Comparison of ENCODE assay signal across 26 cellular contexts in genomic region chr15:71409541-71409940, GRCh38.
DNase-seq lines count a peak whose midpoint lies in the region; ATAC-seq, FAIRE-seq and TF ChIP-seq lines count a peak whose summit lies in the region.
"Had no signal": no experiment of that assay in that cellular context is flagged by ENCODE, and none has a peak within 500 bp of the region (broad histone marks: within the 10 kb centered on the region; RNA-seq: fewer than 3 reads in every experiment).

No MANE protein-coding gene starts in this region.

- peak; percentile 1 for DNase-seq in CD1c-positive myeloid dendritic cell (ENCODE audit: extremely low spot score)
- DNase-seq in endothelial cell of umbilical vein (ENCODE audit: low read depth, low spot score): peak; percentile 17
- peak; percentile 17 for DNase-seq in renal cortical epithelial cell (ENCODE audit: low read depth)
- no peak for DNase-seq in right lobe of liver
- no peak for DNase-seq in central memory CD4-positive, alpha-beta T cell
- no peak for DNase-seq in SIG-M5 treated with dmso at 0.1 percent for 504 hours (lab: John Stamatoyannopoulos, UW; ENCODE audit: unreplicated experiment)
- DNase-seq: activated CD4-positive, alpha-beta T cell treated with anti-CD3 and anti-CD28 coated beads for 1 hour; activated effector memory CD4-positive, alpha-beta T cell treated with Interleukin-2 at 50 U/mL for 16 hours; activated naive CD8-positive, alpha-beta T cell treated with anti-CD3 and anti-CD28 coated beads for 36 hours; Calu3; caudate nucleus; DMS79 treated with DMSO at 0.1 percent for 48 hours; dorsolateral prefrontal cortex; IMR-90; NCI-H2081; NCI-H345; NCI-H748 treated with DMSO at 0.1 percent for 48 hours; retina; small intestine; stimulated activated naive CD8-positive, alpha-beta T cell treated with anti-CD3 and anti-CD28 coated beads, Interleukin-15, amount 100 ng/mL, for 72 hours; trophoblast cell had no signal

- no peaks in the 10 kb centered on the region for H3F3A ChIP-seq in Loucy (ENCODE audit: low read depth)

- BruUV-seq in endothelial cell of umbilical vein (replicated peaks; lab: Mats Ljungman, UMichigan): no TSS peak

- H3K4me1 ChIP-seq in Loucy (ENCODE audit: insufficient read depth, low read length, poor library complexity, severe bottlenecking) (peaks cover 16% of the 10 kb centered on the region), endothelial cell of umbilical vein (ENCODE audit: control insufficient read depth, extremely low read depth, insufficient read depth, low read length) (peaks cover 3% of the 10 kb centered on the region), right lobe of liver (peaks cover 0 to 14% (median 3%) of the 10 kb centered on the region in 4 donors)

- no peak overlapping the region for H3K27ac ChIP-seq in endothelial cell of umbilical vein (ENCODE audit: insufficient read depth, low read depth, low read length)
- no peak overlapping the region for H3K27ac ChIP-seq in right lobe of liver
- H3K27ac ChIP-seq: dorsolateral prefrontal cortex had no signal

- H4K20me1 ChIP-seq in Loucy (ENCODE audit: insufficient read depth, low read length, poor library complexity, severe bottlenecking): no peaks in the 10 kb centered on the region
- no peaks in the 10 kb centered on the region for H4K20me1 ChIP-seq in endothelial cell of umbilical vein (replicated peaks; ENCODE audit: control insufficient read depth, extremely low read depth, insufficient read depth, low read length)

- H3K9ac ChIP-seq in Loucy (ENCODE audit: low read depth, low read length, poor library complexity, severe bottlenecking) (no peak overlapping the region), endothelial cell of umbilical vein (replicated peaks; ENCODE audit: extremely low read depth, insufficient read depth, low read length) (no peak overlapping the region)

- CTCF ChIA-PET in endothelial cell of umbilical vein (lab: Charles Lee): interaction anchor here (0.7 to 1.2 kb wide), 2 partner anchors 19 to 20 kb away, joined by 3 read pairs; no protein-coding TSS in a partner anchor

- 57% methylated on average over 1 of the region's 1 CpG for WGBS in right lobe of liver (ENCODE audit: insufficient coverage, low coverage, low lambda C conversion rate, missing lambda C conversion rate)

- no peak for FAIRE-seq in endothelial cell of umbilical vein (lab: Jason Lieb, UNC)
- FAIRE-seq: astrocyte, GM18507, islet of Langerhans, small intestine had no signal

- H3K36me3 ChIP-seq in Loucy (ENCODE audit: insufficient read depth, low read length) (no peaks in the 10 kb centered on the region), endothelial cell of umbilical vein (ENCODE audit: control insufficient read depth in 2 of 2, extremely low read depth in 1 of 2, insufficient read depth in 2 of 2, low read length in 2 of 2) (no peaks in the 10 kb centered on the region), right lobe of liver (no peaks in the 10 kb centered on the region)

- peak overlapping the region; percentile 29 for H3K4me2 ChIP-seq in Loucy (ENCODE audit: low read depth, low read length, poor library complexity, severe bottlenecking)
- H3K4me2 ChIP-seq in endothelial cell of umbilical vein (ENCODE audit: insufficient read depth, low read length): no peak overlapping the region

- H3K9me3 ChIP-seq in Loucy (ENCODE audit: insufficient read depth, low read depth, low read length) (no peaks in the 10 kb centered on the region), endothelial cell of umbilical vein (replicated peaks; ENCODE audit: control insufficient read depth, insufficient read depth, low read length) (no peaks in the 10 kb centered on the region), right lobe of liver (no peaks in the 10 kb centered on the region)

- intact Hi-C loops in endothelial cell of umbilical vein (cut with micrococcal nuclease) (no loop called here), right lobe of liver (cut with DNase I) (no loop called here)

- TF ChIP-seq POLR2A in endothelial cell of umbilical vein (IDR thresholded peaks at IDR 0.05; ENCODE audit: low read depth, low read length) (no peak), right lobe of liver (IDR thresholded peaks at IDR 0.05) (no peak)

- TF ChIP-seq CTCF in Loucy (conservative IDR thresholded peaks at IDR 0.05; ENCODE audit: low read length) (no peak), endothelial cell of umbilical vein (IDR thresholded peaks at IDR 0.05; ENCODE audit: extremely low read depth in 1 of 2, insufficient read depth in 1 of 2, low read depth in 1 of 2, low read length in 2 of 2) (no peak), right lobe of liver (IDR thresholded peaks at IDR 0.05) (no peak)

- H2AFZ ChIP-seq in Loucy (ENCODE audit: low read length): no peak overlapping the region
- no peak overlapping the region for H2AFZ ChIP-seq in endothelial cell of umbilical vein (ENCODE audit: low read depth, low read length)

- H3K27me3 ChIP-seq in Loucy (ENCODE audit: insufficient read depth, low read length, poor library complexity, severe bottlenecking) (no peaks in the 10 kb centered on the region), endothelial cell of umbilical vein (ENCODE audit: control insufficient read depth in 2 of 2, insufficient read depth in 2 of 2, low read length in 2 of 2) (no peaks in the 10 kb centered on the region), right lobe of liver (no peaks in the 10 kb centered on the region)

- H3K4me3 ChIP-seq in Loucy (ENCODE audit: low read length, poor library complexity, severe bottlenecking) (no peak overlapping the region), endothelial cell of umbilical vein (replicated peaks in 1 of 3; ENCODE audit: insufficient read depth in 1 of 3, low read depth in 1 of 3, low read length in 3 of 3) (no peak overlapping the region), right lobe of liver (no peak overlapping the region)
- H3K4me3 ChIP-seq: dorsolateral prefrontal cortex had no signal

- no peaks in the 10 kb centered on the region for H3K9me1 ChIP-seq in endothelial cell of umbilical vein (replicated peaks; ENCODE audit: control insufficient read depth, extremely low read depth, insufficient read depth, low read length)

- no peaks in the 10 kb centered on the region for H3K79me2 ChIP-seq in Loucy (ENCODE audit: insufficient read depth, low read length)
- H3K79me2 ChIP-seq in endothelial cell of umbilical vein (ENCODE audit: control insufficient read depth, insufficient read depth, low read length): no peaks in the 10 kb centered on the region

- dilution Hi-C loops in endothelial cell of umbilical vein (cut with MboI; ENCODE audit: extremely low pct_ligation_motif_present, low sequenced_read_pairs): no loop called here

- H3K9me2 ChIP-seq in Loucy (replicated peaks; ENCODE audit: low read depth, low read length): no peaks in the 10 kb centered on the region

- ATAC-seq in right lobe of liver: no peak
- ATAC-seq: natural killer cell treated with Interleukin-12 subunit alpha and Interleukin-12 subunit beta and Interleukin-15 and Interleukin-18, amount 100 ng/mL, for 72 hours; stimulated activated naive CD8-positive, alpha-beta T cell treated with anti-CD3 and anti-CD28 coated beads, Interleukin-15, amount 100 ng/mL, for 72 hours had no signal

- POLR2A ChIA-PET in endothelial cell of umbilical vein (lab: Charles Lee): no interaction called here

TF ChIP-seq in endothelial cell of umbilical vein, 7 proteins besides CTCF, POLR2A, EP300 and RAD21:
- TF ChIP-seq MAX (IDR thresholded peaks at IDR 0.05; ENCODE audit: insufficient read depth, insufficient read length) (no peak), FOS (IDR thresholded peaks at IDR 0.05; ENCODE audit: borderline replicate concordance, insufficient read depth, low read length) (no peak), EZH2 (IDR thresholded peaks at IDR 0.05; ENCODE audit: borderline replicate concordance, low read depth, low read length, severe bottlenecking) (no peak), POLR2AphosphoS5 (IDR thresholded peaks at IDR 0.05; ENCODE audit: insufficient read depth, low read depth, low read length) (no peak), JUN (IDR thresholded peaks at IDR 0.05; ENCODE audit: borderline replicate concordance, insufficient read depth, insufficient read length, low read depth) (no peak), GATA2 (IDR thresholded peaks at IDR 0.05; ENCODE audit: insufficient read depth, insufficient read length, low read depth, low read length) (no peak), MYC (IDR thresholded peaks at IDR 0.05; ENCODE audit: low read depth, low read length) (no peak)
TF ChIP-seq in endothelial cell of umbilical vein: peak in this region for 0.

Comparison
In these comparisons a context has a peak if more than half of its experiments do, and no peak if none do; other contexts are left out.
1. DNase-seq: peak in CD1c-positive myeloid dendritic cell (single experiment), endothelial cell of umbilical vein (single experiment) and renal cortical epithelial cell (single experiment); none in right lobe of liver (0 of 3), central memory CD4-positive, alpha-beta T cell (single experiment) and SIG-M5 treated with dmso at 0.1 percent for 504 hours (single experiment).